5 cellular contexts compared by ENCODE assay signal in the genomic region with DNA sequence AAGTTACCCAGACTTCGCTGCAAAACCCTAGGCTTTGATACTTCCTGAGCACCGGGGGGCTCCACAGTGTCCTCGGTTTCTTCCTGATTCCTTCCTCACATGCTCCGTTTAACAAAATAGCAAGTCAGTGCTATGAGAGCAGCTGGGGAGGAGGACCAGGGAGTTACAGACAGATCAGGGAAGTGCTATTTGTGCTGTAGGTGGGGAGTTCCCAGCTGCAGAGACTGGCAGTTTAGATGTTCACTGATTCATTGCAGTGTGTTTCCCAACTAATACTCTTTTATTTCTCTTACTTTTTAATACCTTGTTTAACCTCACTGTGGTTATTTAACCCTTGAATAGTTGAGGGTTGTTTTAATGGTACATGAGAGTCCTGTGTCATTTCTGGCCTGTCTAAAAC. TPM values are rescaled to one million over a fixed set of nuclear protein-coding genes. Genes with fewer than 3 reads are reported as not detected.
"Had no signal": no experiment of that assay in that cellular context is flagged by ENCODE, and none has a peak within 500 bp of the region (broad histone marks: within the 10 kb centered on the region; RNA-seq: fewer than 3 reads in every experiment).

No MANE protein-coding gene starts in this region.

RNA-seq across cellular contexts. Expression of gene GOLGA8M, which starts 45.8 kb away (rescaled TPM):
- total RNA-seq: GM23248, H7, HepG2, HT1080 had no signal
- polyA plus RNA-seq: IgD-negative memory B cell had no signal
